10 cellular contexts compared by ENCODE assay signal in the genomic region with DNA sequence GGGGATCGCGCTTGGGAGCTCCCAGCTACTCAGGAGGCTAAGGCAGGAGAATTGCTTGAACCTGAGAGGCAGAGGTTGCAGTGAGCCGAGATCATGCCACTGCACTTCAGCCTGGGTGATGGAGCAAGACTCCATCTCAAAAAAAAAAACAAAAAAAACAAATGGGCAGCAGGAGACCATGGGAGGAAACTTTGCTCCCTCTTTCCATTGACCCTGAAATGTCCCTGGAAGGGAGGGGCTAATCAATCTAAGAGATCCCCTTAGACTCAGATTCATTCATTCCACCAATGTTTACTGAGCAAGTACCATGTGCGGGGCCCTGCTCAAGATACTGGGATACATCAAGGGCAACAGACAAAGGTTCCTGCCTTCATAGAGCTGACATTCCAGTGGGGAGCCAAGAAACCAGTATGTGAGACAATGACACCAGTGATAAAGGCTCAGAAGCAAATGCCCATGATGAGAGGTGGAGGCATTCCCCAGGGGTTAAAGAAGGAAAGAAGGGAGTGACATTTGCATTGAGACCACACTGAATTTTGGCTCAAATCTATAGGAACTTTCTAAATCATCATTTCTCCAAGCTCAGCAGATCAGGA. TPM values are rescaled to one million over a fixed set of nuclear protein-coding genes. Genes with fewer than 3 reads are reported as not detected.
A peak's percentile ranks its signal among the peaks of the same experiment; 100 is the strongest.
DNase-seq lines count a peak whose midpoint lies in the region; ATAC-seq and TF ChIP-seq lines count a peak whose summit lies in the region.
"Had no signal": no experiment of that assay in that cellular context is flagged by ENCODE, and none has a peak within 500 bp of the region (broad histone marks: within the 10 kb centered on the region; RNA-seq: fewer than 3 reads in every experiment).

No MANE protein-coding gene starts in this region.

- H3K36me3 ChIP-seq in BLaER1 treated with 17β-estradiol and CSF1 and Interleukin-3, amounts not matched to agents 10 nM and 100 nM: peaks cover 0 to 24% (median 11%) of the 10 kb centered on the region in 11 experiments; a peak in 11 of 22 replicates
- peaks cover 12% of the 10 kb centered on the region; the same call in 1 of the 2 replicates for H3K36me3 ChIP-seq in SJSA1
- H3K36me3 ChIP-seq in osteoblast (ENCODE audit: insufficient read depth, low read length): peaks cover 9% of the 10 kb centered on the region
- H3K36me3 ChIP-seq: gastroesophageal sphincter had no signal

- H3K27ac ChIP-seq in BLaER1 treated with 17β-estradiol and CSF1 and Interleukin-3, amounts not matched to agents 10 nM and 100 nM: peak overlapping the region in 3 of 11 experiments; percentile 12 to 64 (median 46); a peak in 3 of 22 replicates
- H3K27ac ChIP-seq in SJSA1 (peak overlapping the region; percentile 85), osteoblast (ENCODE audit: low read depth, low read length) (peak overlapping the region; percentile 94)
- H3K27ac ChIP-seq: gastroesophageal sphincter had no signal

- no peaks in the 10 kb centered on the region for H3K27me3 ChIP-seq in BLaER1 treated with 17β-estradiol and CSF1 and Interleukin-3, amounts not matched to agents 10 nM and 100 nM
- H3K27me3 ChIP-seq in SJSA1 (replicated peaks): no peaks in the 10 kb centered on the region
- no peaks in the 10 kb centered on the region for H3K27me3 ChIP-seq in osteoblast (ENCODE audit: insufficient read depth, low read length)
- H3K27me3 ChIP-seq: gastroesophageal sphincter had no signal

- H3K4me1 ChIP-seq in BLaER1 treated with 17β-estradiol and CSF1 and Interleukin-3, amounts not matched to agents 10 nM and 100 nM: peaks cover 85 to 99% (median 93%) of the 10 kb centered on the region in 10 experiments
- H3K4me1 ChIP-seq in SJSA1 (replicated peaks): peaks cover 50% of the 10 kb centered on the region
- peaks cover 44% of the 10 kb centered on the region for H3K4me1 ChIP-seq in osteoblast (ENCODE audit: insufficient read depth, low read length)
- H3K4me1 ChIP-seq: gastroesophageal sphincter had no signal

- H3K9ac ChIP-seq in BLaER1 treated with 17β-estradiol and CSF1 and Interleukin-3, amounts not matched to agents 10 nM and 100 nM: 0 out of 22 replicates have a peak overlapping the region, but pooled peaks of 1 of the 11 experiments have one; percentile 11

- H4K20me1 ChIP-seq in BLaER1 treated with 17β-estradiol and CSF1 and Interleukin-3, amounts not matched to agents 10 nM and 100 nM: peaks cover 0 to 84% (median 23%) of the 10 kb centered on the region in 11 experiments; a peak in 12 of 22 replicates
- peaks cover 12% of the 10 kb centered on the region for H4K20me1 ChIP-seq in osteoblast (ENCODE audit: insufficient read depth, low read length)

- DNase-seq in SJSA1 (ENCODE audit: low read depth in 1 of 2, low spot score in 2 of 2): no peak
- no peak for DNase-seq in left cardiac atrium
- no peak for DNase-seq in osteoblast (ENCODE audit: insufficient read length, low spot score, missing footprints)
- no peak for DNase-seq in NAMALWA (ENCODE audit: low spot score)
- no peak for DNase-seq in NCI-H1092 (lab: John Stamatoyannopoulos, UW)
- DNase-seq in pons (ENCODE audit: low spot score): no peak
- DNase-seq: NCI-H345 had no signal

- no peak overlapping the region for H2AFZ ChIP-seq in osteoblast (ENCODE audit: low read length)

- no peak overlapping the region for H3K4me3 ChIP-seq in BLaER1 treated with 17β-estradiol and CSF1 and Interleukin-3, amounts not matched to agents 10 nM and 100 nM
- H3K4me3 ChIP-seq in SJSA1 (no peak overlapping the region), osteoblast (ENCODE audit: insufficient read depth, low read length) (no peak overlapping the region)
- H3K4me3 ChIP-seq: gastroesophageal sphincter had no signal

- H3K9me3 ChIP-seq in BLaER1 treated with 17β-estradiol and CSF1 and Interleukin-3, amounts not matched to agents 10 nM and 100 nM (replicated peaks in 1 of 11): peaks cover 0 to 9% (median 0%) of the 10 kb centered on the region in 11 experiments; a peak in 6 of 22 replicates
- H3K9me3 ChIP-seq in SJSA1 (replicated peaks) (no peaks in the 10 kb centered on the region), osteoblast (ENCODE audit: low read depth, low read length) (no peaks in the 10 kb centered on the region)
- H3K9me3 ChIP-seq: gastroesophageal sphincter had no signal

- intact Hi-C loops in left cardiac atrium (cut with DNase I): no loop called here

- ATAC-seq in left cardiac atrium (peak; percentile 7 to 20), HG03469 (IDR thresholded peaks at IDR 0.05; ENCODE audit: unreplicated experiment) (no peak)

- peak overlapping the region; percentile 33 to 74 (median 69) for H3K4me2 ChIP-seq in BLaER1 treated with 17β-estradiol and CSF1 and Interleukin-3, amounts not matched to agents 10 nM and 100 nM
- H3K4me2 ChIP-seq in osteoblast (ENCODE audit: insufficient read depth, low read length): peak overlapping the region; percentile 49

- H3K79me2 ChIP-seq in osteoblast (ENCODE audit: insufficient read depth, low read length): peaks cover 71% of the 10 kb centered on the region

- TF ChIP-seq CTCF in osteoblast (IDR thresholded peaks at IDR 0.05; ENCODE audit: extremely low read depth, low read depth, low read length): no peak

RNA-seq across cellular contexts. Expression of a gene that starts 37.7 kb away (rescaled TPM):
- total RNA-seq in SJSA1 (2014; rRNA removed; shearing (Covaris generic)): 25.3 and 29.5 TPM in 2 replicates
- total RNA-seq in left cardiac atrium (10 to 100 TPM; 19.9 to 20.4 TPM), osteoblast (34.7 and 41.0 TPM in 2 replicates)

RNA-seq across cellular contexts. Expression of a gene that starts 39.9 kb away (rescaled TPM):
- total RNA-seq in SJSA1 (2014; rRNA removed; shearing (Covaris generic)): 34.8 and 43.6 TPM in 2 replicates
- 10 to 100 TPM; 22.1 to 36.5 TPM for total RNA-seq in left cardiac atrium
- total RNA-seq in osteoblast: 98.4 and 100 TPM in 2 replicates
